ENCODE assay signal across 16 cellular contexts in the genomic region with DNA sequence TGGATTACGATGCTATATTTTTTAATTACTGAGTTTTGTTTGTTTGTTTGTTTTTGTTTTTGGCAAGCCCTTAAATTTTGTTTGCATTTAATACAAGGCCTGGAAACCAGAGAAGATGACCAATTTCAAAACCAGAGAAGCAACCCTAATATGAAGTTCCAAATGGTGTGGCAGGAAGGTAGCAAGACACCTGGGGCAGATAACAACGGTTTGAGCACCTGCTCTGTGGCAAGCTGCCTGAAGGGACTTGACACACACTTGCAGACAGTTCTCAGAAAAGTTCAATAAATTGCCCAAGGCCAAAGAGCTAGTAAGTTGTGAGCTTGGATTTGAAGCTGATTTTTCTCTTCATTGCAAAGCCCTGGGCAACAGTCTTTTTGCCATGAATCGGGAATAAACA.
DNase-seq lines count a peak whose midpoint lies in the region; ATAC-seq, FAIRE-seq and TF ChIP-seq lines count a peak whose summit lies in the region.
"Had no signal": no experiment of that assay in that cellular context is flagged by ENCODE, and none has a peak within 500 bp of the region (broad histone marks: within the 10 kb centered on the region; RNA-seq: fewer than 3 reads in every experiment).

No MANE protein-coding gene starts in this region.

- H3K4me1 ChIP-seq in H1 (replicated peaks in 1 of 4; ENCODE audit: control insufficient read depth in 3 of 4, insufficient read depth in 4 of 4, low read length in 3 of 4) (peaks cover 0 to 5% (median 2%) of the 10 kb centered on the region in 4 experiments; a peak in 3 of 7 replicates), mesenchymal stem cell (ENCODE audit: control insufficient read depth, insufficient read depth, low read depth, low read length) (peaks cover 5% of the 10 kb centered on the region)
- H3K4me1 ChIP-seq: right lobe of liver had no signal

- no peak overlapping the region for H4K8ac ChIP-seq in H1 (ENCODE audit: extremely low read depth, insufficient read depth, low read length)
- H4K8ac ChIP-seq in mesenchymal stem cell (ENCODE audit: low read length), result no peak overlapping the region

- no peak overlapping the region for H3K4me3 ChIP-seq in H1 (ENCODE audit: extremely low read depth in 1 of 4, insufficient read depth in 2 of 4, low read depth in 3 of 4, low read length in 4 of 4)
- no peak overlapping the region for H3K4me3 ChIP-seq in mesenchymal stem cell (ENCODE audit: insufficient read depth in 1 of 2, low read depth in 1 of 2, low read length in 2 of 2)
- H3K4me3 ChIP-seq: MG63, right lobe of liver had no signal

- no peaks in the 10 kb centered on the region; the same call in 1 of the 2 replicates for H3K79me1 ChIP-seq in H1 (ENCODE audit: low read depth, low read length)
- H3K79me1 ChIP-seq in mesenchymal stem cell (replicated peaks; ENCODE audit: low read length, poor library complexity, severe bottlenecking), result no peaks in the 10 kb centered on the region

- H2AK5ac ChIP-seq in H1 (ENCODE audit: low read depth, low read length), result no peak overlapping the region
- H2AK5ac ChIP-seq in mesenchymal stem cell (ENCODE audit: low read length, severe bottlenecking), result no peak overlapping the region

- WGBS in H1 (ENCODE audit: extremely low coverage in 1 of 2, insufficient coverage in 1 of 2, insufficient read length in 1 of 2, insufficient replicate concordance in 2 of 2, low coverage in 1 of 2, low lambda C conversion rate in 2 of 2, missing lambda C conversion rate in 1 of 2), 2 experiments, result 94% methylated on average over 3 of the region's 3 CpGs; no CpG with 5 or more reads in 1 of the 2 experiments
- 100% methylated on average over 3 of the region's 3 CpGs for WGBS in mesenchymal stem cell

- H3K36me3 ChIP-seq in H1 (ENCODE audit: control insufficient read depth in 2 of 4, insufficient read depth in 4 of 4, low read length in 3 of 4) (no peaks in the 10 kb centered on the region), mesenchymal stem cell (ENCODE audit: control insufficient read depth in 1 of 2, insufficient read depth in 2 of 2, low read depth in 1 of 2, low read length in 2 of 2) (no peaks in the 10 kb centered on the region)
- H3K36me3 ChIP-seq: MG63, right lobe of liver had no signal

- no peak overlapping the region for H4K5ac ChIP-seq in H1 (ENCODE audit: insufficient read length, low read depth, low read length)

- TF ChIP-seq POLR2A in H1 (IDR thresholded peaks at IDR 0.05; ENCODE audit: control extremely low read depth in 1 of 2, low read depth in 2 of 2, low read length in 2 of 2) (no peak), erythroblast (IDR thresholded peaks at IDR 0.05; ENCODE audit: low read length) (no peak)

- FAIRE-seq in H1 (lab: Jason Lieb, UNC), result no peak
- FAIRE-seq: endometrium had no signal

- H2BK5ac ChIP-seq in H1 (ENCODE audit: low read depth, low read length), result no peak overlapping the region
- H2BK5ac ChIP-seq in mesenchymal stem cell (ENCODE audit: low read depth, low read length, poor library complexity, severe bottlenecking), result no peak overlapping the region

- DNase-seq in H1 (ENCODE audit: low read depth in 1 of 2, low spot score in 2 of 2) (no peak), mesenchymal stem cell (no peak), erythroblast (lab: John Stamatoyannopoulos, UW) (no peak)
- no peak for DNase-seq in stimulated activated CD4-positive, alpha-beta T cell treated with anti-CD3 and anti-CD28 coated beads, Interleukin-12 subunit alpha, Interleukin-12 subunit beta, amount 100 ng/mL, for 4 hours
- DNase-seq: activated CD4-positive, alpha-beta T cell treated with anti-CD3 and anti-CD28 coated beads, Interleukin-2, amount 10 ng/mL, durations not matched to agents 7 days and 5 days; activated naive CD4-positive, alpha-beta T cell treated with Interleukin-2 at 50 U/mL for 16 hours; MG63; NCI-H187 treated with DMSO at 0.1 percent for 48 hours; NCI-H510A treated with DMSO at 0.1 percent for 48 hours; right lobe of liver; SK-N-SH had no signal

- H3K27me3 ChIP-seq in H1 (replicated peaks in 1 of 4; ENCODE audit: control insufficient read depth in 3 of 4, extremely low read depth in 1 of 4, insufficient read depth in 3 of 4, low read length in 3 of 4), result no peaks in the 10 kb centered on the region
- no peaks in the 10 kb centered on the region for H3K27me3 ChIP-seq in mesenchymal stem cell (ENCODE audit: control insufficient read depth in 1 of 2, insufficient read depth in 1 of 2, low read length in 2 of 2)
- H3K27me3 ChIP-seq: MG63, right lobe of liver had no signal

- H3K4me2 ChIP-seq in H1 (ENCODE audit: insufficient read depth in 1 of 2, low read depth in 2 of 2, low read length in 2 of 2), result no peak overlapping the region
- no peak overlapping the region for H3K4me2 ChIP-seq in mesenchymal stem cell (ENCODE audit: low read length, poor library complexity, severe bottlenecking)
- H3K4me2 ChIP-seq: SK-N-SH had no signal

- H4K20me1 ChIP-seq in H1 (replicated peaks in 1 of 2; ENCODE audit: control insufficient read depth in 1 of 2, insufficient read depth in 2 of 2, low read length in 2 of 2), result no peaks in the 10 kb centered on the region

- no peak overlapping the region for H2AFZ ChIP-seq in H1 (ENCODE audit: low read length)
- H2AFZ ChIP-seq in mesenchymal stem cell (ENCODE audit: low read depth, low read length), result no peak overlapping the region

- H3K9ac ChIP-seq in H1 (replicated peaks in 1 of 4; ENCODE audit: extremely low read depth in 1 of 4, low read depth in 3 of 4, low read length in 3 of 4) (no peak overlapping the region), mesenchymal stem cell (ENCODE audit: low read length) (no peak overlapping the region)
- H3K9ac ChIP-seq: SK-N-SH had no signal

- peak overlapping the region; percentile 71 for H3K56ac ChIP-seq in H1 (replicated peaks; ENCODE audit: insufficient read length, low read depth, low read length)

- no peak overlapping the region for H3K27ac ChIP-seq in H1 (ENCODE audit: low read depth, low read length)
- H3K27ac ChIP-seq in mesenchymal stem cell (ENCODE audit: low read length, poor library complexity, severe bottlenecking), result no peak overlapping the region
- H3K27ac ChIP-seq: right lobe of liver had no signal

- H4K91ac ChIP-seq in H1 (replicated peaks; ENCODE audit: insufficient read length, low read length) (no peak overlapping the region), mesenchymal stem cell (ENCODE audit: low read length) (no peak overlapping the region)

- H3K23ac ChIP-seq in H1 (ENCODE audit: insufficient read length), result no peak overlapping the region
- H3K23ac ChIP-seq in mesenchymal stem cell (ENCODE audit: low read length in 2 of 2), result no peak overlapping the region

- H3K9me3 ChIP-seq in H1 (ENCODE audit: insufficient read depth in 2 of 2, low read depth in 1 of 2, low read length in 1 of 2), result peaks cover 4 to 8% of the 10 kb centered on the region in 2 experiments; a peak in 2 of 4 replicates
- peaks cover 9% of the 10 kb centered on the region for H3K9me3 ChIP-seq in mesenchymal stem cell (ENCODE audit: control insufficient read depth, low read length)
- H3K9me3 ChIP-seq: MG63, right lobe of liver, SK-N-SH had no signal

- H2BK20ac ChIP-seq in H1 (ENCODE audit: low read length), result no peak overlapping the region

- no peak overlapping the region for H2BK12ac ChIP-seq in H1 (ENCODE audit: low read depth, low read length)
- no peak overlapping the region for H2BK12ac ChIP-seq in mesenchymal stem cell (ENCODE audit: low read length in 2 of 2)

- H2BK15ac ChIP-seq in H1 (ENCODE audit: low read length) (no peak overlapping the region), mesenchymal stem cell (ENCODE audit: low read depth, poor library complexity, severe bottlenecking) (no peak overlapping the region)

- H2BK120ac ChIP-seq in H1 (replicated peaks; ENCODE audit: low read depth, low read length), result no peak overlapping the region
- no peak overlapping the region for H2BK120ac ChIP-seq in mesenchymal stem cell (ENCODE audit: low read depth, low read length)

- POLR2A ChIA-PET in H1 (lab: Charles Lee; ENCODE audit: partially characterized antibody), result interaction anchor here (1.5 kb wide), 1 partner anchor 262 kb away, joined by 3 read pairs; a partner anchor contains a TSS

- CTCF ChIA-PET in H1 (lab: Charles Lee; ENCODE audit: partially characterized antibody), result interaction anchor here (1.0 kb wide), 1 partner anchor 59 kb away, joined by 3 read pairs; no protein-coding TSS in a partner anchor

- ATAC-seq in GM18502 (IDR thresholded peaks at IDR 0.05; ENCODE audit: poor library complexity, unreplicated experiment), result peak; percentile 31
- ATAC-seq in GM21390 (IDR thresholded peaks at IDR 0.05; ENCODE audit: unreplicated experiment), result peak; percentile 29
- ATAC-seq in HG03280 (IDR thresholded peaks at IDR 0.05; ENCODE audit: unreplicated experiment), result peak; percentile 40
- ATAC-seq: left lobe of liver, right lobe of liver had no signal

- no peak for TF ChIP-seq EP300 in H1 (IDR thresholded peaks at IDR 0.05; ENCODE audit: borderline replicate concordance in 1 of 2, low read depth in 2 of 2, low read length in 2 of 2)

- H3K18ac ChIP-seq in H1 (ENCODE audit: extremely low read depth, low read length) (no peak overlapping the region), mesenchymal stem cell (ENCODE audit: low read depth in 1 of 2, low read length in 2 of 2) (no peak overlapping the region)

- H3K4ac ChIP-seq in H1 (replicated peaks; ENCODE audit: insufficient read length, low read depth, low read length), result no peak overlapping the region
- H3K4ac ChIP-seq in mesenchymal stem cell (ENCODE audit: low read depth in 1 of 2, low read length in 2 of 2), result no peak overlapping the region

- no peak for TF ChIP-seq CTCF in H1 (IDR thresholded peaks at IDR 0.05; ENCODE audit: control extremely low read depth in 1 of 3, insufficient read depth in 1 of 3, low read depth in 1 of 3, low read length in 3 of 3)

- no peaks in the 10 kb centered on the region for H3K79me2 ChIP-seq in H1 (ENCODE audit: control insufficient read depth in 1 of 2, insufficient read depth in 2 of 2, low read length in 2 of 2)

- no peaks in the 10 kb centered on the region; the same call in 1 of the 2 replicates for H3K23me2 ChIP-seq in H1 (ENCODE audit: low read depth, low read length)

- no peak for TF ChIP-seq RAD21 in H1 (IDR thresholded peaks at IDR 0.05 in 1 of 2, conservative IDR thresholded peaks at IDR 0.05 in 1 of 2; ENCODE audit: low read depth in 2 of 2, low read length in 2 of 2)

- H3K14ac ChIP-seq in H1 (ENCODE audit: insufficient read length) (no peak overlapping the region), mesenchymal stem cell (ENCODE audit: low read length in 2 of 2) (no peak overlapping the region)

TF ChIP-seq in H1, 55 proteins besides CTCF, POLR2A, EP300 and RAD21 (continues in another document):
- TF ChIP-seq POU5F1 (IDR thresholded peaks at IDR 0.05; ENCODE audit: low read depth, low read length), result no peak
- no peak for TF ChIP-seq KDM1A (IDR thresholded peaks at IDR 0.05; ENCODE audit: borderline replicate concordance, low read length)
- no peak for TF ChIP-seq SP2 (IDR thresholded peaks at IDR 0.05; ENCODE audit: low read length)
- TF ChIP-seq SUZ12 (IDR thresholded peaks at IDR 0.05; ENCODE audit: low read length), result no peak
